Comparison of ENCODE assay signal across 15 cellular contexts in the genomic region with DNA sequence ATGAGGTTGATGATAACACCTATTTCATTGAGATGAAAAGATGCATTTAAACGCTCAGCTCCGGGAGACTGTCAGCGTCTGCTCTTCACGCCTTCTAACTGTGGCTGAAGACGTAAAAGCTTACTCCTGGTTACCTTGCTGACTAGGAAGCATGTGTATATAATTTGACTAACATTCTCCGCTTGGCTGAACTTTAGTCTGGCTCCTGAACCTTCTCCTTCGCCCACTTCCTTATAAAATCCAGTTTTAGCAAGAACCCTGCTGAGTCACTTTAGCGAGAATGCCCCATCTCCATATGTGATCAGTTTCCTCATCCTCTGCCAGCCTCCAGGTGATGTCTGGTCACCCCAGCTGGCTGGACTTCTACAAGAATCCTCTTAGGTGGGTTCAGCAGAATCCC. TPM values are rescaled to one million over a fixed set of nuclear protein-coding genes. Genes with fewer than 3 reads are reported as not detected.
DNase-seq lines count a peak whose midpoint lies in the region; ATAC-seq and TF ChIP-seq lines count a peak whose summit lies in the region.
"Had no signal": no experiment of that assay in that cellular context is flagged by ENCODE, and none has a peak within 500 bp of the region (broad histone marks: within the 10 kb centered on the region; RNA-seq: fewer than 3 reads in every experiment).

No MANE protein-coding gene starts in this region.

- intact Hi-C loops in colonic mucosa (cut with DNase I): no loop called here
- intact Hi-C loops in naive thymus-derived CD4-positive, alpha-beta T cell (cut with micrococcal nuclease): no loop called here

- no peaks in the 10 kb centered on the region for H3F3A ChIP-seq in GM23338 (replicated peaks; ENCODE audit: low read depth)

- H3K27me3 ChIP-seq in GM23338 (ENCODE audit: insufficient read depth) (no peaks in the 10 kb centered on the region), colonic mucosa (no peaks in the 10 kb centered on the region)
- H3K27me3 ChIP-seq in naive thymus-derived CD4-positive, alpha-beta T cell (ENCODE audit: control insufficient read depth in 2 of 2, insufficient read depth in 2 of 2, low read length in 2 of 2): peaks cover 0 to 5% of the 10 kb centered on the region in 2 donors

- H3K9me2 ChIP-seq in GM23338 (ENCODE audit: insufficient read depth): no peaks in the 10 kb centered on the region

- no peak overlapping the region for H3K27ac ChIP-seq in GM23338 (ENCODE audit: low read depth)
- H3K27ac ChIP-seq in colonic mucosa: no peak overlapping the region
- H3K27ac ChIP-seq in naive thymus-derived CD4-positive, alpha-beta T cell (ENCODE audit: low read depth, low read length): no peak overlapping the region

- no peak overlapping the region for H2AFZ ChIP-seq in GM23338

- H3K36me3 ChIP-seq in GM23338 (ENCODE audit: insufficient read depth) (no peaks in the 10 kb centered on the region), colonic mucosa (no peaks in the 10 kb centered on the region)
- no peaks in the 10 kb centered on the region for H3K36me3 ChIP-seq in naive thymus-derived CD4-positive, alpha-beta T cell (ENCODE audit: control insufficient read depth in 2 of 3, insufficient read depth in 3 of 3, low read length in 3 of 3)

- no peak for ATAC-seq in GM23338
- peak; percentile 29 for ATAC-seq in naive thymus-derived CD4-positive, alpha-beta T cell
- ATAC-seq in stimulated activated naive CD8-positive, alpha-beta T cell treated with anti-CD3 and anti-CD28 coated beads, Interleukin-15, Interleukin-2, amounts not matched to agents 100 U/mL and 50 U/mL, for 24 hours: no peak

- no peaks in the 10 kb centered on the region for H3K9me3 Mint-ChIP-seq in GM23338
- H3K9me3 Mint-ChIP-seq in naive thymus-derived CD4-positive, alpha-beta T cell: peaks cover 0 to 4% (median 0%) of the 10 kb centered on the region in 11 donors

- CTCF ChIA-PET in naive thymus-derived CD4-positive, alpha-beta T cell (lab: Charles Lee): interaction anchor here (1.1 kb wide), 1 partner anchor 11 kb away, joined by 3 read pairs; no protein-coding TSS in a partner anchor

- H3K4me3 Mint-ChIP-seq in GM23338: no peak overlapping the region
- H3K4me3 Mint-ChIP-seq in naive thymus-derived CD4-positive, alpha-beta T cell: no peak overlapping the region

- 0 out of 2 replicates have a peak overlapping the region, but pooled peaks have one; percentile 10 for H3K27ac Mint-ChIP-seq in GM23338
- H3K27ac Mint-ChIP-seq in naive thymus-derived CD4-positive, alpha-beta T cell: no peak overlapping the region

- TF ChIP-seq CTCF in GM23338 (conservative IDR thresholded peaks at IDR 0.05; ENCODE audit: low read depth in 2 of 2) (no peak), colonic mucosa (IDR thresholded peaks at IDR 0.05) (no peak)

- H3K4me1 Mint-ChIP-seq in GM23338: peaks cover 16% of the 10 kb centered on the region
- peaks cover 0 to 7% (median 0%) of the 10 kb centered on the region in 7 donors for H3K4me1 Mint-ChIP-seq in naive thymus-derived CD4-positive, alpha-beta T cell

- H4K20me1 ChIP-seq in GM23338 (replicated peaks; ENCODE audit: insufficient read depth): no peaks in the 10 kb centered on the region

- no peak overlapping the region for H3K4me3 ChIP-seq in GM23338
- no peak overlapping the region for H3K4me3 ChIP-seq in colonic mucosa
- no peak overlapping the region for H3K4me3 ChIP-seq in naive thymus-derived CD4-positive, alpha-beta T cell (ENCODE audit: low read length)

- no peak overlapping the region for H3K9ac ChIP-seq in colonic mucosa (ENCODE audit: low read depth in 2 of 2, low read length in 2 of 2)

- no peak for DNase-seq in GM23338 (ENCODE audit: low spot score)
- DNase-seq in MV-4-11 (lab: John Stamatoyannopoulos, UW): peak; percentile 35
- peak; percentile 36 for DNase-seq in colonic mucosa
- DNase-seq in naive thymus-derived CD4-positive, alpha-beta T cell: no peak
- no peak for DNase-seq in stimulated activated naive CD8-positive, alpha-beta T cell treated with anti-CD3 and anti-CD28 coated beads, Interleukin-15, Interleukin-2, amounts not matched to agents 100 U/mL and 50 U/mL, for 24 hours
- no peak for DNase-seq in NCI-H82 (lab: John Stamatoyannopoulos, UW)
- no peak for DNase-seq in C1 segment of cervical spinal cord (lab: John Stamatoyannopoulos, UW)
- DNase-seq: activated naive CD4-positive, alpha-beta T cell treated with anti-CD3 and anti-CD28 coated beads, Interleukin-2, amount 50 U/mL, for 16 hours; COR-L47; erythroblast; NCI-H2107; T-helper 9 cell had no signal

- H3K9me3 ChIP-seq in colonic mucosa: no peaks in the 10 kb centered on the region
- H3K9me3 ChIP-seq in naive thymus-derived CD4-positive, alpha-beta T cell (ENCODE audit: control insufficient read depth in 2 of 3, low read length in 3 of 3): no peaks in the 10 kb centered on the region

- H3K36me3 Mint-ChIP-seq in GM23338 (ENCODE audit: low read depth): no peaks in the 10 kb centered on the region
- H3K36me3 Mint-ChIP-seq in naive thymus-derived CD4-positive, alpha-beta T cell: peaks cover 0 to 8% (median 0%) of the 10 kb centered on the region in 5 donors

- H3K27me3 Mint-ChIP-seq in GM23338 (ENCODE audit: insufficient read depth, low read depth, poor library complexity): peaks cover 3% of the 10 kb centered on the region
- peaks cover 9 to 25% (median 21%) of the 10 kb centered on the region in 5 donors for H3K27me3 Mint-ChIP-seq in naive thymus-derived CD4-positive, alpha-beta T cell

- no peaks in the 10 kb centered on the region for H3K79me2 ChIP-seq in GM23338 (replicated peaks; ENCODE audit: insufficient read depth)

- H3K4me1 ChIP-seq in GM23338 (ENCODE audit: insufficient read depth) (no peaks in the 10 kb centered on the region), colonic mucosa (no peaks in the 10 kb centered on the region)
- H3K4me1 ChIP-seq in naive thymus-derived CD4-positive, alpha-beta T cell (ENCODE audit: control insufficient read depth in 2 of 2, insufficient read depth in 2 of 2, low read length in 2 of 2): no peaks in the 10 kb centered on the region

- H3K4me2 ChIP-seq in GM23338: no peak overlapping the region

- POLR2A ChIA-PET in naive thymus-derived CD4-positive, alpha-beta T cell (lab: Charles Lee): no interaction called here

TF ChIP-seq in GM23338, 12 proteins besides CTCF, POLR2A, EP300 and RAD21 (continues in another document):
- TF ChIP-seq ETS1 (IDR thresholded peaks at IDR 0.05) (no peak), NANOG (IDR thresholded peaks at IDR 0.05; ENCODE audit: borderline replicate concordance) (no peak), CREB1 (CRISPR knock-in tag; IDR thresholded peaks at IDR 0.05; ENCODE audit: low read depth) (no peak), JUNB (IDR thresholded peaks at IDR 0.05; ENCODE audit: unreplicated experiment) (no peak), ZNF331 (CRISPR knock-in tag; IDR thresholded peaks at IDR 0.05; ENCODE audit: low read depth) (no peak), ZNF114 (CRISPR knock-in tag; IDR thresholded peaks at IDR 0.05) (no peak), EZH2phosphoT487 (IDR thresholded peaks at IDR 0.05; ENCODE audit: unreplicated experiment) (no peak), STAT1 (IDR thresholded peaks at IDR 0.05; ENCODE audit: unreplicated experiment) (no peak), POLR2AphosphoS5 (IDR thresholded peaks at IDR 0.05; ENCODE audit: low read depth) (no peak), EZH2 (IDR thresholded peaks at IDR 0.05; ENCODE audit: low read depth, unreplicated experiment) (no peak), REST (IDR thresholded peaks at IDR 0.05; ENCODE audit: unreplicated experiment) (no peak)

RNA-seq across cellular contexts. Expression of gene CREG2, which starts 12.7 kb away (rescaled TPM):
- 0.12 and 2.6 TPM in 2 replicates for total RNA-seq in GM23338 (2014; rRNA removed; shearing (Covaris generic))
- polyA plus RNA-seq in GM23338 (2016; fragmentation: Nextera tagmentation; extraction: Ambion mirVana): 1.5 and 1.7 TPM in 2 replicates
- total RNA-seq in colonic mucosa: under 1 TPM in 1 of 2 donors, not detected in 1; 0.56 TPM
- under 1 TPM in 1 of 5 experiments, not detected in 4; 0.56 TPM for total RNA-seq in naive thymus-derived CD4-positive, alpha-beta T cell
- polyA plus RNA-seq in naive thymus-derived CD4-positive, alpha-beta T cell: not detected
- total RNA-seq: activated CD8-positive, alpha-beta memory T cell treated with anti-CD3 and anti-CD28 coated beads for 36 hours; mesenteric fat pad; osteocyte had no signal

Comparison
In these comparisons a context has a peak if more than half of its experiments do, and no peak if none do; other contexts are left out.
1. DNase-seq: peak in MV-4-11 (single experiment) and colonic mucosa (single experiment); none in GM23338 (single experiment), naive thymus-derived CD4-positive, alpha-beta T cell (0 of 9), stimulated activated naive CD8-positive, alpha-beta T cell treated with anti-CD3 and anti-CD28 coated beads, Interleukin-15, Interleukin-2, amounts not matched to agents 100 U/mL and 50 U/mL, for 24 hours (single experiment), NCI-H82 (single experiment) and C1 segment of cervical spinal cord (0 of 14).